Comparison of ENCODE assay signal across 15 cellular contexts in genomic region chr7:84247591-84247990, GRCh38.
DNase-seq lines count a peak whose midpoint lies in the region; FAIRE-seq and TF ChIP-seq lines count a peak whose summit lies in the region.
"Had no signal": no experiment of that assay in that cellular context is flagged by ENCODE, and none has a peak within 500 bp of the region (broad histone marks: within the 10 kb centered on the region; RNA-seq: fewer than 3 reads in every experiment).

No MANE protein-coding gene starts in this region.

- H3K36me3 Mint-ChIP-seq in activated T-cell treated with anti-CD3 and anti-CD28 coated beads, Interleukin-2, amount 50 U/mL, for 24 hours (ENCODE audit: low read depth): no peaks in the 10 kb centered on the region

- H3K27ac ChIP-seq in OCI-LY1 (ENCODE audit: low read depth, low read length, poor library complexity, severe bottlenecking): peak overlapping the region; percentile 82
- H3K27ac ChIP-seq: adrenal gland, left ventricle myocardium inferior, thoracic aorta had no signal

- peak; percentile 34; the same call in 1 of the 2 replicates for TF ChIP-seq CTCF in OCI-LY1 (IDR thresholded peaks at IDR 0.05; ENCODE audit: low read length)
- peak; percentile 45 for TF ChIP-seq CTCF in epithelial cell of esophagus (IDR thresholded peaks at IDR 0.05; ENCODE audit: insufficient read depth, low read depth, low read length, missing control alignments)

- peaks cover 5% of the 10 kb centered on the region; the same call in 1 of the 2 replicates for H3K9me3 ChIP-seq in OCI-LY1 (ENCODE audit: low read length)
- H3K9me3 ChIP-seq: adrenal gland, thoracic aorta had no signal

- H3K27ac Mint-ChIP-seq in activated T-cell treated with anti-CD3 and anti-CD28 coated beads, Interleukin-2, amount 50 U/mL, for 24 hours: no peak overlapping the region
- H3K27ac Mint-ChIP-seq: nephron progenitor cell had no signal

- no peaks in the 10 kb centered on the region for H3K9me2 ChIP-seq in OCI-LY1 (ENCODE audit: low read depth, low read length)

- no peaks in the 10 kb centered on the region for H4K20me1 ChIP-seq in OCI-LY1 (ENCODE audit: insufficient read depth, low read length)

- H2AFZ ChIP-seq in OCI-LY1 (ENCODE audit: low read length): 0 out of 2 replicates have a peak overlapping the region, but pooled peaks have one; percentile 19

- H3K27me3 ChIP-seq in OCI-LY1 (ENCODE audit: insufficient read depth, low read length): no peaks in the 10 kb centered on the region
- H3K27me3 ChIP-seq: adrenal gland, spleen had no signal

- H3K4me2 ChIP-seq in OCI-LY1 (ENCODE audit: low read length): no peak overlapping the region

- FAIRE-seq in urothelium cell line (lab: Jason Lieb, UNC): peak; percentile 70

- no peak overlapping the region for H3K9ac ChIP-seq in OCI-LY1 (ENCODE audit: low read length)

- peaks cover 41% of the 10 kb centered on the region for H3K4me1 ChIP-seq in OCI-LY1 (ENCODE audit: insufficient read depth, low read length, severe bottlenecking)
- H3K4me1 ChIP-seq: adrenal gland, left ventricle myocardium inferior had no signal

- H3K9me3 Mint-ChIP-seq in activated T-cell treated with anti-CD3 and anti-CD28 coated beads, Interleukin-2, amount 50 U/mL, for 24 hours: peaks cover 17% of the 10 kb centered on the region

- H3K79me2 ChIP-seq in OCI-LY1 (ENCODE audit: insufficient read depth, low read length): no peaks in the 10 kb centered on the region

- H3K27me3 Mint-ChIP-seq in activated T-cell treated with anti-CD3 and anti-CD28 coated beads, Interleukin-2, amount 50 U/mL, for 24 hours: no peaks in the 10 kb centered on the region

- H3K36me3 ChIP-seq in OCI-LY1 (ENCODE audit: insufficient read depth, low read length): no peaks in the 10 kb centered on the region; the same call in 1 of the 2 replicates
- H3K36me3 ChIP-seq: adrenal gland, left ventricle myocardium inferior, spleen, thoracic aorta had no signal

- H3K4me3 ChIP-seq in OCI-LY1 (ENCODE audit: low read depth, low read length, poor library complexity, severe bottlenecking): no peak overlapping the region
- H3K4me3 ChIP-seq in epithelial cell of esophagus (ENCODE audit: low read length): no peak overlapping the region
- H3K4me3 ChIP-seq: adrenal gland, left ventricle myocardium inferior, spleen, thoracic aorta had no signal

- no peak overlapping the region for H3K4me3 Mint-ChIP-seq in activated T-cell treated with anti-CD3 and anti-CD28 coated beads, Interleukin-2, amount 50 U/mL, for 24 hours
- H3K4me3 Mint-ChIP-seq: nephron progenitor cell had no signal

- peaks cover 2% of the 10 kb centered on the region for H3K4me1 Mint-ChIP-seq in activated T-cell treated with anti-CD3 and anti-CD28 coated beads, Interleukin-2, amount 50 U/mL, for 24 hours (ENCODE audit: low read depth)

- DNase-seq in NOMO-1 (lab: John Stamatoyannopoulos, UW; ENCODE audit: unreplicated experiment in 2 of 2) (peak; percentile 24 to 63), NOMO-1 treated with dmso at 0.1 percent for 144 hours (lab: John Stamatoyannopoulos, UW; ENCODE audit: unreplicated experiment) (no peak), epithelial cell of esophagus (ENCODE audit: low read depth) (peak; percentile 86), urothelium cell line (ENCODE audit: low spot score) (no peak), NCI-H1436 treated with DMSO at 0.1 percent for 48 hours (lab: John Stamatoyannopoulos, UW) (no peak), GF-D8 (lab: John Stamatoyannopoulos, UW) (no peak)
- DNase-seq in activated T-cell treated with anti-CD3 and anti-CD28 coated beads, Interleukin-2, amount 50 U/mL, for 24 hours: no peak
- DNase-seq: 8988T, left ventricle myocardium inferior, nephron progenitor cell, Right ventricle myocardium superior, spleen had no signal

- no peaks in the 10 kb centered on the region for H3F3A ChIP-seq in OCI-LY1 (ENCODE audit: insufficient read depth, low read length)

Comparison
In these comparisons a context has a peak if more than half of its experiments do, and no peak if none do; other contexts are left out.
1. DNase-seq: peak in NOMO-1 (2 of 2) and epithelial cell of esophagus (single experiment); none in NOMO-1 treated with dmso at 0.1 percent for 144 hours (single experiment), urothelium cell line (single experiment), NCI-H1436 treated with DMSO at 0.1 percent for 48 hours (single experiment), activated T-cell treated with anti-CD3 and anti-CD28 coated beads, Interleukin-2, amount 50 U/mL, for 24 hours (single experiment) and GF-D8 (single experiment).